12 cellular contexts compared by ENCODE assay signal in the genomic region with DNA sequence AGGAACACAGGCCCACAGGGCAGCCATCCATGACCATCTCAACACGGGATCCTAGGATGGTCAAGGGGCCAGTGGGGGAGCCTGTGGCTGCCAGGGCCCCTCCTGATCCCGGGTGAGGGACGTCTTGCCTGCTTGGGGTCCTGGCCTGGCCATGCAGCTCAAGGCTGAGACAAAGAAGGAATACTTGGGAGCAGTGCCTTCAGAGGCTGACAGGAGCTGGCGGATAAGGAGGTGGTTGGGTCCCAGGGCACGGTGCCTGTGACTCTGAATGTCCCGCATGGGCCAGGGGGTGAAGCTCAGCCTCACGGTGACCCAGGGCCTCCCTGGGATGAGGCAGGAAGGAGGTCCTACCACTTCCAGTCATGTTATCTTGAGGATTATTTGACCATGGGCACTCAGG.
"Had no signal": no experiment of that assay in that cellular context is flagged by ENCODE, and none has a peak within 500 bp of the region (broad histone marks: within the 10 kb centered on the region; RNA-seq: fewer than 3 reads in every experiment).

No MANE protein-coding gene starts in this region.

- H3K36me3 ChIP-seq: SJSA1 had no signal

- DNase-seq: activated CD4-positive, alpha-beta T cell treated with anti-CD3 and anti-CD28 coated beads for 1 hour; activated CD4-positive, alpha-beta T cell treated with anti-CD3 and anti-CD28 coated beads, Interleukin-2, amount 50 U/mL, for 48 hours; activated CD8-positive, alpha-beta memory T cell treated with anti-CD3 and anti-CD28 coated beads, Interleukin-2, amount 10 ng/mL, durations not matched to agents 7 days and 5 days; activated gamma-delta T cell; activated naive CD8-positive, alpha-beta T cell treated with anti-CD3 and anti-CD28 coated beads for 36 hours; activated T-cell treated with anti-CD3 and anti-CD28 coated beads, Interleukin-2, amount 50 U/mL, for 24 hours; hypothalamus; naive thymus-derived CD8-positive, alpha-beta T cell; psoas muscle; T-helper 9 cell had no signal

- H3K9me3 ChIP-seq: psoas muscle had no signal

- H3K4me1 ChIP-seq: psoas muscle, SJSA1 had no signal

- H3K9me3 Mint-ChIP-seq: activated naive CD8-positive, alpha-beta T cell treated with anti-CD3 and anti-CD28 coated beads for 36 hours; activated T-cell treated with anti-CD3 and anti-CD28 coated beads, Interleukin-2, amount 50 U/mL, for 24 hours; naive thymus-derived CD8-positive, alpha-beta T cell had no signal

- ATAC-seq: activated CD8-positive, alpha-beta memory T cell treated with anti-CD3 and anti-CD28 coated beads, Interleukin-2, amount 10 ng/mL, durations not matched to agents 7 days and 5 days; naive thymus-derived CD8-positive, alpha-beta T cell; psoas muscle had no signal

- H3K27me3 ChIP-seq: SJSA1 had no signal

- H3K4me1 Mint-ChIP-seq: activated CD8-positive, alpha-beta memory T cell treated with anti-CD3 and anti-CD28 coated beads, Interleukin-2, amount 10 ng/mL, durations not matched to agents 7 days and 5 days had no signal

- H3K27ac ChIP-seq: psoas muscle, SJSA1 had no signal

- H3K27ac Mint-ChIP-seq: activated CD8-positive, alpha-beta memory T cell treated with anti-CD3 and anti-CD28 coated beads, Interleukin-2, amount 10 ng/mL, durations not matched to agents 7 days and 5 days; activated naive CD8-positive, alpha-beta T cell treated with anti-CD3 and anti-CD28 coated beads for 36 hours; activated T-cell treated with anti-CD3 and anti-CD28 coated beads, Interleukin-2, amount 50 U/mL, for 24 hours had no signal

- H3K4me3 Mint-ChIP-seq: activated CD8-positive, alpha-beta memory T cell treated with anti-CD3 and anti-CD28 coated beads, Interleukin-2, amount 10 ng/mL, durations not matched to agents 7 days and 5 days; activated naive CD8-positive, alpha-beta T cell treated with anti-CD3 and anti-CD28 coated beads for 36 hours; activated T-cell treated with anti-CD3 and anti-CD28 coated beads, Interleukin-2, amount 50 U/mL, for 24 hours; naive thymus-derived CD8-positive, alpha-beta T cell had no signal

- H3K4me3 ChIP-seq: lung, psoas muscle, SJSA1 had no signal
